Comparison of ENCODE assay signal across 1 cellular context in the genomic region with DNA sequence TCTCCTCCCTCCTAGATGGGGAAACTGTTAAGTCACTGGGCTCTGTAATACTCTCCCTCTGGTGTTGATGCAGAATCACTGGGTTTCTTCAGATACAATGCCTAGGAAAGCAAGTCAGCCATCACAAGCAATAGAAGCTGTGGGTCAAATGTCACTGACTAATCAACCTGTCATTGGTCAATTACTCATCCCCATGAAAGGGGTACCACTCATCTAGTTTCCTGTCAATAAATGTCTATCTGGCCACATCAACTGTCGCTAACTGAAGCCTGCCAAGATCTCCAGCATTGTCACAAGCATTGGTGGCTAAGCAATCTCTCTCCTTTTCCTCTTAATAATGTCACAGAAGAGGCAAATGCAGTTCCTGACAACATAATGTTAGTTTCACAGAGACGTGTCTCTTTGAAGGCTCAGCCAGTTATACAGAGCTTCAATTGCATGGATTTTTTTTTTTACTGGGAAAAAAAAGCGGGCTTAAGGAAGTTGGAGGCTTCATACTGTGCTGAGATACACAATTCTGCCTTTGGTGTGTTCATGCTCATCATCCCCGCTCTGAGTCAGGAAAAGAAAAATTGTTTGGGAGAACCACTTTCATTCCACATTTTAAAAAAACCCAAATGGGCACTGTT.
A peak's percentile ranks its signal among the peaks of the same experiment; 100 is the strongest.
TF ChIP-seq lines count a peak whose summit lies in the region.

No MANE protein-coding gene starts in this region.

TF ChIP-seq in HCT116, 20 proteins besides CTCF, POLR2A, EP300 and RAD21 (continued from another document):
- TF ChIP-seq MAX (IDR thresholded peaks at IDR 0.05): peak; percentile 47; the same call in 1 of the 2 replicates
- TF ChIP-seq JUND (IDR thresholded peaks at IDR 0.05): peak; percentile 96
- TF ChIP-seq SP1 (IDR thresholded peaks at IDR 0.05; ENCODE audit: low read depth): peak; percentile 90
- TF ChIP-seq ZFX (IDR thresholded peaks at IDR 0.05): no peak
- TF ChIP-seq FOSL1 (IDR thresholded peaks at IDR 0.05; ENCODE audit: low read depth): peak; percentile 99
- peak; percentile 50 for TF ChIP-seq CEBPB (IDR thresholded peaks at IDR 0.05; ENCODE audit: low read depth)
- TF ChIP-seq EZH2phosphoT487 (IDR thresholded peaks at IDR 0.05; ENCODE audit: borderline replicate concordance): no peak
- TF ChIP-seq EGR1 (IDR thresholded peaks at IDR 0.05; ENCODE audit: low read depth): no peak
- TF ChIP-seq TCF7L2 (IDR thresholded peaks at IDR 0.05; ENCODE audit: borderline replicate concordance, extremely low read depth, insufficient read depth, insufficient read length): peak; percentile 62
- TF ChIP-seq YY1 (IDR thresholded peaks at IDR 0.05; ENCODE audit: extremely low read depth, insufficient replicate concordance, low read depth, low read length): peak; percentile 42
- TF ChIP-seq SRF (IDR thresholded peaks at IDR 0.05; ENCODE audit: low read depth): peak; percentile 84
